Comparison of ENCODE assay signal across 14 cellular contexts in genomic region chr19:347946-348861, GRCh38. TPM values are rescaled to one million over a fixed set of nuclear protein-coding genes. Genes with fewer than 3 reads are reported as not detected.
DNase-seq lines count a peak whose midpoint lies in the region; FAIRE-seq and TF ChIP-seq lines count a peak whose summit lies in the region.
"Had no signal": no experiment of that assay in that cellular context is flagged by ENCODE, and none has a peak within 500 bp of the region (broad histone marks: within the 10 kb centered on the region; RNA-seq: fewer than 3 reads in every experiment).

No MANE protein-coding gene starts in this region.

- H3K36me3 Mint-ChIP-seq in chondrocyte (ENCODE audit: low read depth) = peaks cover 2% of the 10 kb centered on the region

- no peaks in the 10 kb centered on the region for H3K27me3 ChIP-seq in AG04450 (ENCODE audit: control insufficient read depth, insufficient read depth, low read length)

- H3K4me3 ChIP-seq in AG04450 (ENCODE audit: low read depth, low read length) = no peak overlapping the region
- H3K4me3 ChIP-seq: mucosa of descending colon had no signal

- POLR2A ChIA-PET in AG04450 (lab: Yijun Ruan, JAX) = interaction anchor here (0.6 kb wide), 1 partner anchor 62 kb away, joined by 3 read pairs; no protein-coding TSS in a partner anchor
- POLR2A ChIA-PET in RWPE1 (lab: Yijun Ruan, JAX; ENCODE audit: low non-redundant PET) = no interaction called here

- no peak overlapping the region for H3K27ac ChIP-seq in AG04450 (ENCODE audit: low read depth, low read length)
- no peak overlapping the region for H3K27ac ChIP-seq in RWPE1

- H3K27ac Mint-ChIP-seq in chondrocyte (ENCODE audit: unreplicated experiment) = no peak overlapping the region
- H3K27ac Mint-ChIP-seq: activated B cell treated with CpG ODN at 0.5 μM for 24 hours; activated CD8-positive, alpha-beta memory T cell treated with anti-CD3 and anti-CD28 coated beads, Interleukin-2, amount 10 ng/mL, durations not matched to agents 7 days and 5 days; activated naive CD4-positive, alpha-beta T cell treated with anti-CD3 and anti-CD28 coated beads for 36 hours had no signal

- no peak for FAIRE-seq in GM19239 (lab: Jason Lieb, UNC)

- peaks cover 8% of the 10 kb centered on the region for H3K9me3 Mint-ChIP-seq in chondrocyte (ENCODE audit: low read depth)

- DNase-seq in AG04450 (ENCODE audit: low read depth, low spot score) = no peak
- DNase-seq in HT-29 (ENCODE audit: low spot score) = peak; percentile 8
- peak; percentile 64 for DNase-seq in chondrocyte (ENCODE audit: low spot score)
- peak; percentile 51 to 81 for DNase-seq in lung microvascular endothelial cell (ENCODE audit: low read depth in 2 of 2)
- no peak for DNase-seq in RWPE1 (ENCODE audit: low spot score)
- DNase-seq in GM19239 (ENCODE audit: insufficient read length, low spot score) = no peak
- DNase-seq in COLO829 (ENCODE audit: low spot score) = no peak
- no peak for DNase-seq in effector CD8-positive, alpha-beta T cell (lab: John Stamatoyannopoulos, UW)
- DNase-seq: activated B cell treated with CpG ODN at 0.5 μM for 24 hours; activated CD8-positive, alpha-beta memory T cell treated with anti-CD3 and anti-CD28 coated beads, Interleukin-2, amount 10 ng/mL, durations not matched to agents 7 days and 5 days; activated naive CD4-positive, alpha-beta T cell treated with anti-CD3 and anti-CD28 coated beads for 36 hours; effector CD4-positive, alpha-beta T cell; islet precursor cell; mucosa of descending colon had no signal

- H3K9me3 ChIP-seq in AG04450 (ENCODE audit: control insufficient read depth, insufficient read depth, low read length) = peaks cover 11% of the 10 kb centered on the region
- H3K9me3 ChIP-seq: mucosa of descending colon had no signal

- CTCF ChIA-PET in AG04450 (lab: Charles Lee) = interaction anchor here (1.1 kb wide), 1 partner anchor 14 kb away, joined by 3 read pairs; no protein-coding TSS in a partner anchor
- CTCF ChIA-PET in RWPE1 (lab: Yijun Ruan, JAX) = interaction anchor here (0.8 kb wide), 1 partner anchor 14 kb away, joined by 4 read pairs; no protein-coding TSS in a partner anchor

- H3K4me3 Mint-ChIP-seq in chondrocyte (ENCODE audit: unreplicated experiment) = no peak overlapping the region
- H3K4me3 Mint-ChIP-seq: activated B cell treated with CpG ODN at 0.5 μM for 24 hours; activated CD8-positive, alpha-beta memory T cell treated with anti-CD3 and anti-CD28 coated beads, Interleukin-2, amount 10 ng/mL, durations not matched to agents 7 days and 5 days; activated naive CD4-positive, alpha-beta T cell treated with anti-CD3 and anti-CD28 coated beads for 36 hours had no signal

- TF ChIP-seq CTCF in AG04450 (IDR thresholded peaks at IDR 0.05; ENCODE audit: low read depth, low read length) (0 out of 2 replicates have a peak, but pooled peaks have one; percentile 2), chondrocyte (IDR thresholded peaks at IDR 0.05) (peak; percentile 19), RWPE1 (conservative IDR thresholded peaks at IDR 0.05; ENCODE audit: low read depth) (no peak)

- peaks cover 5% of the 10 kb centered on the region for H3K27me3 Mint-ChIP-seq in chondrocyte (ENCODE audit: low read depth)
- H3K27me3 Mint-ChIP-seq: activated B cell treated with CpG ODN at 0.5 μM for 24 hours had no signal

- H3K4me1 Mint-ChIP-seq in chondrocyte (ENCODE audit: low read depth) = peaks cover 11% of the 10 kb centered on the region

RNA-seq across cellular contexts. Expression of gene MIER2, which starts 3.6 kb away (rescaled TPM):
- polyA plus RNA-seq in AG04450 (2011; rRNA removed) = 14.5 and 25.5 TPM in 2 replicates
- 73.8 and 94.2 TPM in 2 replicates for polyA minus RNA-seq in AG04450 (2011; rRNA and poly(A)+ RNA removed)
- 20.8 and 29.8 TPM in 2 replicates for total RNA-seq in HT-29 (2014; rRNA removed; shearing (Covaris generic))
- total RNA-seq in chondrocyte = 40.2 to 44.5 TPM (median 42.4 TPM) in 3 replicates
- total RNA-seq in lung microvascular endothelial cell = 6.5 and 6.9 TPM in 2 replicates

RNA-seq across cellular contexts. Expression of gene PLPP2, which starts 57.0 kb away (rescaled TPM):
- polyA plus RNA-seq in AG04450 (2011; rRNA removed) = 3.9 and 7.5 TPM in 2 replicates
- polyA minus RNA-seq in AG04450 (2011; rRNA and poly(A)+ RNA removed) = 2.6 and 3.1 TPM in 2 replicates
- 226 and 231 TPM in 2 replicates for total RNA-seq in HT-29 (2014; rRNA removed; shearing (Covaris generic))
- total RNA-seq in chondrocyte = 0.36 to 4.1 TPM (median 3.0 TPM) in 3 replicates
- 31.6 and 36.1 TPM in 2 replicates for total RNA-seq in lung microvascular endothelial cell
- total RNA-seq: activated CD8-positive, alpha-beta memory T cell treated with anti-CD3 and anti-CD28 coated beads, Interleukin-2, amount 10 ng/mL, durations not matched to agents 7 days and 5 days had no signal

Comparison
In these comparisons a context has a peak if more than half of its experiments do, and no peak if none do; other contexts are left out.
1. DNase-seq: peak in HT-29 (single experiment), chondrocyte (single experiment) and lung microvascular endothelial cell (2 of 2); none in AG04450 (single experiment), RWPE1 (single experiment), GM19239 (single experiment), COLO829 (single experiment) and effector CD8-positive, alpha-beta T cell (single experiment).